In the genomic region with DNA sequence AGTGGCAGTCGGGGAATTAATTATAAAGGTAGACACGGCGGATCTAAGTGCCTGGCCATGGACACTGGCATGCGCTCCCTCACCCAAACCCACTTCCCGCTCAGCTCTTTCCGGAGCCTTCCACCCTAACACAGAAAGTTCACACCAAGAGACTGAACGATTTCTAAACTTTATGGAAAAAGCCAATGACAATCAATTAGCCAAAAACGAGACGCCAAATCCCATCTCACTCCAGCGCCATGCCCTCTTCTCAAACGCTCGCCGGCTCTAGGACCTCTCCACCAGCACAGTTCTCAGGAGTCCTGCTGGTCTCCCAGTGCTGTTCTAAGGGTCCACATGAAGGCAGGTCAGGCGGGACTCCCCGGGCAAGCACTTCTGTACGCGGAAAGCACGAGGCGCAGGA, we compare ENCODE assay signal across 8 cellular contexts. TPM values are rescaled to one million over a fixed set of nuclear protein-coding genes. Genes with fewer than 3 reads are reported as not detected.
DNase-seq lines count a peak whose midpoint lies in the region; ATAC-seq, FAIRE-seq and TF ChIP-seq lines count a peak whose summit lies in the region.

No MANE protein-coding gene starts in this region.

- DNase-seq in GM03348 (ENCODE audit: low spot score) (peak; percentile 3), HepG2 (ENCODE audit: low spot score) (no peak), type B pancreatic cell (ENCODE audit: extremely low spot score, unreplicated experiment) (no peak), GM13977 (ENCODE audit: low spot score) (no peak), SIG-M5 (lab: John Stamatoyannopoulos, UW) (no peak)
- no peak for DNase-seq in stimulated activated CD8-positive, alpha-beta memory T cell treated with anti-CD3 and anti-CD28 coated beads, Interleukin-4, amount 100 ng/mL, for 48 hours

- peaks cover 13% of the 10 kb centered on the region for H3K4me1 Mint-ChIP-seq in type B pancreatic cell (ENCODE audit: unreplicated experiment)

- FAIRE-seq in HepG2 (lab: Jason Lieb, UNC), result no peak

- H3K27ac ChIP-seq in adipose tissue (ENCODE audit: low read depth, low read length) (peak overlapping the region; percentile 15), HepG2 (ENCODE audit: extremely low read length, insufficient read depth, low read length) (peak overlapping the region; percentile 83)

- CTCF ChIA-PET in HepG2 (lab: Yijun Ruan, JAX; ENCODE audit: low intra/inter-chr PET ratio, low total read pairs), result no interaction called here

- H3K79me2 ChIP-seq in HepG2 (ENCODE audit: insufficient read depth, low read length), result peaks cover 20% of the 10 kb centered on the region

- WGBS in adipose tissue, 3 donors, result 1% methylated on average over 19 of the region's 19 CpGs
- 2% methylated on average over 19 of the region's 19 CpGs for WGBS in HepG2 (ENCODE audit: low lambda C conversion rate)

- POLR2A ChIA-PET in HepG2 (lab: Yijun Ruan, JAX), result interaction anchor here (0.7 to 1.3 kb wide), 3 partner anchors 29 to 157 kb away, joined by 3 read pairs; no protein-coding TSS in a partner anchor

- H3K4me3 ChIP-seq in HepG2 (replicated peaks in 1 of 3; ENCODE audit: insufficient read depth in 1 of 3, low read depth in 2 of 3, low read length in 3 of 3), result peak overlapping the region; percentile 88 to 100 (median 98)

- H3K27ac Mint-ChIP-seq in type B pancreatic cell, result peak overlapping the region; percentile 100

- H3K4me3 Mint-ChIP-seq in type B pancreatic cell, result peak overlapping the region; percentile 99

- in situ Hi-C loops in HepG2 (cut with HindIII; ENCODE audit: extremely low pct_ligation_motif_present, low pct_unique_long_range_greater_than_20kb), result loop anchor here (5.0 kb wide), 1 partner anchor 123 kb away; no protein-coding TSS in a partner anchor
- in situ Hi-C loops in GM13977 (cut with MboI; ENCODE audit: low pct_unique_long_range_greater_than_20kb, low sequenced_read_pairs, unreplicated experiment), result loop anchor here (10.0 kb wide), 2 partner anchors 120 to 150 kb away; no protein-coding TSS in a partner anchor

- no peak for TF ChIP-seq EP300 in HepG2 (IDR thresholded peaks at IDR 0.05; ENCODE audit: low read depth in 2 of 2, low read length in 2 of 2)
- no peak for TF ChIP-seq EP300 in HepG2 (CRISPR knock-in tag; IDR thresholded peaks at IDR 0.05; ENCODE audit: borderline replicate concordance)

- TF ChIP-seq CTCF in HepG2 (CRISPR knock-in tag; IDR thresholded peaks at IDR 0.05), result no peak
- no peak for TF ChIP-seq CTCF in type B pancreatic cell (conservative IDR thresholded peaks at IDR 0.05)
- TF ChIP-seq CTCF in GM13977 (IDR thresholded peaks at IDR 0.05; ENCODE audit: extremely low read depth, insufficient read depth, missing control alignments), result no peak

- intact Hi-C loops in HepG2 (cut with micrococcal nuclease; ENCODE audit: unreplicated experiment), result no loop called here

- no TSS peak for BruUV-seq in HepG2 (replicated peaks; lab: Mats Ljungman, UMichigan)

- no peaks in the 10 kb centered on the region for H3K9me3 Mint-ChIP-seq in type B pancreatic cell

- TF ChIP-seq RAD21 in HepG2 (CRISPR knock-in tag; IDR thresholded peaks at IDR 0.05), result no peak

- H3K4me1 ChIP-seq in HepG2 (ENCODE audit: insufficient read depth, low read length), result peaks cover 36% of the 10 kb centered on the region

- H2AFZ ChIP-seq in HepG2 (ENCODE audit: low read length), result no peak overlapping the region

- H3K27me3 Mint-ChIP-seq in type B pancreatic cell, result peaks cover 15% of the 10 kb centered on the region

- peaks cover 5% of the 10 kb centered on the region for H3K36me3 Mint-ChIP-seq in type B pancreatic cell

- H3K9me3 ChIP-seq in HepG2 (ENCODE audit: low read length), result no peaks in the 10 kb centered on the region

- no peaks in the 10 kb centered on the region; a peak in 1 of 5 replicates for H3K27me3 ChIP-seq in HepG2 (ENCODE audit: control insufficient read depth in 1 of 2, insufficient read depth in 2 of 2, low read length in 2 of 2)

- H3K9ac ChIP-seq in HepG2 (ENCODE audit: insufficient read depth, low read depth, low read length), result peak overlapping the region; percentile 91

- ATAC-seq in HG03045 (IDR thresholded peaks at IDR 0.05; ENCODE audit: unreplicated experiment), result peak; percentile 1
- ATAC-seq in HepG2, result peak; percentile 46

- no peaks in the 10 kb centered on the region for H4K20me1 ChIP-seq in HepG2 (ENCODE audit: insufficient read depth, low read length)

- TF ChIP-seq POLR2A in HepG2 (IDR thresholded peaks at IDR 0.05; ENCODE audit: insufficient read depth in 1 of 2, low read depth in 2 of 2, low read length in 2 of 2), result no peak

- peak overlapping the region; percentile 89 for H3K4me2 ChIP-seq in HepG2 (ENCODE audit: low read depth, low read length)

- H3K36me3 ChIP-seq in HepG2 (replicated peaks in 1 of 2; ENCODE audit: control insufficient read depth in 1 of 2, insufficient read depth in 2 of 2, low read length in 2 of 2), result no peaks in the 10 kb centered on the region

TF ChIP-seq in HepG2, 621 proteins besides CTCF, POLR2A, EP300 and RAD21 (continues in another document):
- TF ChIP-seq SRSF4 (IDR thresholded peaks at IDR 0.05; ENCODE audit: low read depth, low read length, poor library complexity, severe bottlenecking) (no peak), XRCC5 (optimal IDR thresholded peaks at IDR 0.05; ENCODE audit: low read length) (no peak), ZNF350 (CRISPR knock-in tag; IDR thresholded peaks at IDR 0.05; ENCODE audit: borderline replicate concordance, low read depth) (no peak), CHD4 (IDR thresholded peaks at IDR 0.05; ENCODE audit: borderline replicate concordance, low read length) (0 out of 2 replicates have a peak, but pooled peaks have one; percentile 0), MED13 (CRISPR knock-in tag; IDR thresholded peaks at IDR 0.05) (no peak), GTF3A (CRISPR knock-in tag; conservative IDR thresholded peaks at IDR 0.05) (no peak), HMG20A (CRISPR knock-in tag; IDR thresholded peaks at IDR 0.05; ENCODE audit: borderline replicate concordance) (no peak)

RNA-seq across cellular contexts. Expression of a gene that starts 0.6 kb away (rescaled TPM):
- polyA plus RNA-seq in adipose tissue (100 to 1,000 TPM; 136 to 185 (median 177) TPM), HepG2 (2011; rRNA removed) (292 and 294 TPM in 2 replicates)
- total RNA-seq in HepG2 (2016; rRNA removed; fragmentation: Illumina TruSeq; extraction: Trizol) (263 and 346 TPM in 2 replicates), type B pancreatic cell (ENCODE audit: low replicate concordance) (138 and 148 TPM in 2 replicates)
- 104 and 124 TPM in 2 replicates for total RNA-seq in HepG2 (2016; cell fraction: cytosol; rRNA removed; fragmentation: Illumina TruSeq; extraction: Trizol; ENCODE audit: low read depth)
- total RNA-seq in HepG2 (2016; cell fraction: insoluble cytoplasmic fraction; rRNA removed; fragmentation: Illumina TruSeq; extraction: Trizol), result 265 and 405 TPM in 2 replicates
- total RNA-seq in HepG2 (2016; cell fraction: membrane; rRNA removed; fragmentation: Illumina TruSeq; extraction: Trizol), result 116 and 142 TPM in 2 replicates
- 87.5 and 103 TPM in 2 replicates for total RNA-seq in HepG2 (2016; cell fraction: nucleus; rRNA removed; fragmentation: Illumina TruSeq; extraction: Trizol)
- 334 and 504 TPM in 2 replicates for polyA plus RNA-seq in HepG2 (2011; cell fraction: cytosol; rRNA removed)
- 112 and 124 TPM in 2 replicates for polyA plus RNA-seq in HepG2 (2011; cell fraction: nucleus; rRNA removed)
- 110 and 133 TPM in 2 replicates for polyA plus RNA-seq in HepG2 (2012)
- polyA plus RNA-seq in HepG2 (2016; cell fraction: cytosol; fragmentation: Illumina TruSeq; extraction: Trizol; ENCODE audit: low read depth), result 115 and 146 TPM in 2 replicates
- 417 and 449 TPM in 2 replicates for polyA plus RNA-seq in HepG2 (2016; cell fraction: insoluble cytoplasmic fraction; fragmentation: Illumina TruSeq; extraction: Trizol; ENCODE audit: low read depth)
- 111 and 138 TPM in 2 replicates for polyA plus RNA-seq in HepG2 (2016; cell fraction: membrane; fragmentation: Illumina TruSeq; extraction: Trizol; ENCODE audit: low read depth)
- polyA plus RNA-seq in HepG2 (2016; cell fraction: nucleus; fragmentation: Illumina TruSeq; extraction: Trizol; ENCODE audit: insufficient read depth, low read depth), result 162 and 180 TPM in 2 replicates
- 275 and 292 TPM in 2 replicates for polyA minus RNA-seq in HepG2 (2011; rRNA and poly(A)+ RNA removed; ENCODE audit: low replicate concordance)
- polyA minus RNA-seq in HepG2 (2011; cell fraction: cytosol; rRNA and poly(A)+ RNA removed), result 65.1 and 84.0 TPM in 2 replicates
- polyA minus RNA-seq in HepG2 (2011; cell fraction: nucleus; rRNA and poly(A)+ RNA removed), result 34.2 and 34.9 TPM in 2 replicates

RNA-seq across cellular contexts. Expression of a gene that starts 55.6 kb away (rescaled TPM):
- polyA plus RNA-seq in adipose tissue, result 10 to 100 TPM in 2 of 3 donors, 1 to 10 TPM in 1; 3.2 to 84.1 (median 21.9) TPM
- not detected in 2 replicates for total RNA-seq in HepG2 (2016; rRNA removed; fragmentation: Illumina TruSeq; extraction: Trizol)
- total RNA-seq in HepG2 (2016; cell fraction: cytosol; rRNA removed; fragmentation: Illumina TruSeq; extraction: Trizol; ENCODE audit: low read depth), result not detected in 2 replicates
- total RNA-seq in HepG2 (2016; cell fraction: insoluble cytoplasmic fraction; rRNA removed; fragmentation: Illumina TruSeq; extraction: Trizol), result not detected in 2 replicates
- not detected in 2 replicates for total RNA-seq in HepG2 (2016; cell fraction: membrane; rRNA removed; fragmentation: Illumina TruSeq; extraction: Trizol)
- total RNA-seq in HepG2 (2016; cell fraction: nucleus; rRNA removed; fragmentation: Illumina TruSeq; extraction: Trizol), result not detected in 2 replicates
- polyA plus RNA-seq in HepG2 (2011; rRNA removed), result 0.03 and 0.07 TPM in 2 replicates
- polyA plus RNA-seq in HepG2 (2011; cell fraction: cytosol; rRNA removed), result 0.04 TPM in 2 replicates
- 0.13 TPM in 1 of 2 replicates, not detected in the other for polyA plus RNA-seq in HepG2 (2011; cell fraction: nucleus; rRNA removed)
- polyA plus RNA-seq in HepG2 (2012), result 0.07 TPM in 1 of 2 replicates, not detected in the other
- not detected in 2 replicates for polyA plus RNA-seq in HepG2 (2016; cell fraction: cytosol; fragmentation: Illumina TruSeq; extraction: Trizol; ENCODE audit: low read depth)
- not detected in 2 replicates for polyA plus RNA-seq in HepG2 (2016; cell fraction: insoluble cytoplasmic fraction; fragmentation: Illumina TruSeq; extraction: Trizol; ENCODE audit: low read depth)
- polyA plus RNA-seq in HepG2 (2016; cell fraction: membrane; fragmentation: Illumina TruSeq; extraction: Trizol; ENCODE audit: low read depth), result not detected in 2 replicates
- not detected in 2 replicates for polyA plus RNA-seq in HepG2 (2016; cell fraction: nucleus; fragmentation: Illumina TruSeq; extraction: Trizol; ENCODE audit: insufficient read depth, low read depth)
- 1.4 TPM in 1 of 2 replicates, not detected in the other for polyA minus RNA-seq in HepG2 (2011; rRNA and poly(A)+ RNA removed; ENCODE audit: low replicate concordance)
- 0.44 TPM in 1 of 2 replicates, not detected in the other for polyA minus RNA-seq in HepG2 (2011; cell fraction: cytosol; rRNA and poly(A)+ RNA removed)
- not detected in 2 replicates for polyA minus RNA-seq in HepG2 (2011; cell fraction: nucleus; rRNA and poly(A)+ RNA removed)
- total RNA-seq in type B pancreatic cell (ENCODE audit: low replicate concordance), result 0.24 and 0.38 TPM in 2 replicates
